ENCODE assay signal across 14 cellular contexts in the genomic region with DNA sequence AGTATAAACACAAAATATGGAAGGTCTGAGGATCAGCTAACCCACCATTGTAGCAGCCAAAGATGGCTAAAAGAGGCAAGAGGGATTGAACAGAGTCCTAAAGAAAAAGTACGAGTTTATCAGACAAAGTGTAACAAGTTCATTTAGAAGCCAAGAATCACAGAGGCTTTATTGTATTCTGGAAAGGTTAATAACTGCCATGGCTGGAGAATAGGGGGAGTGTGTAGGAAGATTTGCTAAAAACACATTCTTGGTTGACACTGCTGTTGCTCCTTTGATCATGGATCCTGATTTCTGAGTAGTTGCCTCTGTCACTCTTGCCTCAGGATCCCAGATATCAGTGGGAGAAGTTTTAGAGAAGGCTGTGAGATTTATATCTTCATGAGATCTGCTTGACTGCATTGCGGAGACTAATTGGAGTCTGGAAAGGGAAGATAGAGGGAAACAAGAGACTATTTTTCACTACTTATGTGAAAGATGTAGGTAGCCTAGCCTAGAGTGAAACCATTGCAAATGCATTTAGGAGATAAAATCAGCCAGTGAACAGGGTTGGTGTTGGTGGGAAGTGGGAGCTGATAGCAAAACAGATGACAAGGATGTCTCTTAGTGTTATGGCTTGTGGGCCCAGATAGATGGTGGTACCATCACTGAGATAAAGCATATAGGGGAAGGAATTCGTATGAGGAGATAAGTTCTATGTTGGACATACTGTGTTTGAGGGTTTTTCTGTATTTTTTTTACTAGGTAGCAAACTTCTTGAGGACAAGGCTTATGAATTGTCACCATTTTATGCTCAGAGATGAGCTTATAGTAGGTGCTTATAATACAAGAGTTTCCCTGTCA.
"Had no signal": no experiment of that assay in that cellular context is flagged by ENCODE, and none has a peak within 500 bp of the region (broad histone marks: within the 10 kb centered on the region; RNA-seq: fewer than 3 reads in every experiment).

No MANE protein-coding gene starts in this region.

- H3K27ac Mint-ChIP-seq: activated naive CD8-positive, alpha-beta T cell treated with anti-CD3 and anti-CD28 coated beads for 36 hours; memory B cell; T-helper 17 cell had no signal

- H3K36me3 ChIP-seq: esophagus squamous epithelium, left ventricle myocardium inferior, tibial artery, vagina had no signal

- H3K4me1 Mint-ChIP-seq: activated naive CD8-positive, alpha-beta T cell treated with anti-CD3 and anti-CD28 coated beads for 36 hours; memory B cell; T-helper 17 cell had no signal

- ATAC-seq: T-helper 17 cell had no signal

- H3K4me3 ChIP-seq: esophagus squamous epithelium, left ventricle myocardium inferior, skin epidermis, tibial artery, vagina had no signal

- H3K27me3 Mint-ChIP-seq: memory B cell, T-helper 17 cell had no signal

- H3K4me1 ChIP-seq: vagina had no signal

- H3K4me3 Mint-ChIP-seq: activated naive CD8-positive, alpha-beta T cell treated with anti-CD3 and anti-CD28 coated beads for 36 hours; memory B cell; T-helper 17 cell had no signal

- H3K27me3 ChIP-seq: esophagus squamous epithelium, tibial artery, vagina had no signal

- DNase-seq: activated CD4-positive, alpha-beta T cell treated with anti-CD3 and anti-CD28 coated beads, Interleukin-2, amount 50 U/mL, for 48 hours; activated CD4-positive, CD25-positive, alpha-beta regulatory T cell treated with anti-CD3 and anti-CD28 coated beads, Interleukin-2, amount 50 U/mL, for 72 hours; activated gamma-delta T cell; activated naive CD8-positive, alpha-beta T cell treated with anti-CD3 and anti-CD28 coated beads for 36 hours; activated T-cell treated with anti-CD3 and anti-CD28 coated beads, Interleukin-2, amount 50 U/mL, for 48 hours; esophagus squamous epithelium; foreskin fibroblast; left ventricle myocardium inferior; retina; T-helper 17 cell; tibial artery had no signal

- H3K27ac ChIP-seq: esophagus squamous epithelium, left ventricle myocardium inferior, skin epidermis, vagina had no signal

- H3K9me3 ChIP-seq: esophagus squamous epithelium, left ventricle myocardium inferior, tibial artery, vagina had no signal

- H3K36me3 Mint-ChIP-seq: activated naive CD8-positive, alpha-beta T cell treated with anti-CD3 and anti-CD28 coated beads for 36 hours; memory B cell had no signal

- H3K9me3 Mint-ChIP-seq: activated naive CD8-positive, alpha-beta T cell treated with anti-CD3 and anti-CD28 coated beads for 36 hours had no signal
